8 cellular contexts compared by ENCODE assay signal in genomic region chr11:47847892-47848635, GRCh38. TPM values are rescaled to one million over a fixed set of nuclear protein-coding genes. Genes with fewer than 3 reads are reported as not detected.
DNase-seq lines count a peak whose midpoint lies in the region; ATAC-seq and TF ChIP-seq lines count a peak whose summit lies in the region.

Gene NUP160, minus strand, starts transcription at chr11:47848350. Its CDS starts 32 bp downstream, at chr11:47848318.

- peaks cover 44% of the 10 kb centered on the region for H3K4me1 Mint-ChIP-seq in activated CD4-positive, alpha-beta T cell treated with anti-CD3 and anti-CD28 coated beads for 36 hours
- H3K4me1 Mint-ChIP-seq in chondrocyte (ENCODE audit: low read depth), result peaks cover 23% of the 10 kb centered on the region

- no peaks in the 10 kb centered on the region for H3K36me3 ChIP-seq in kidney epithelial cell (ENCODE audit: control insufficient read depth, insufficient read depth, low read length)

- TF ChIP-seq CTCF in AG04449 (IDR thresholded peaks at IDR 0.05; ENCODE audit: insufficient read depth, low read length, missing control alignments) (no peak), chondrocyte (IDR thresholded peaks at IDR 0.05) (peak; percentile 30), kidney epithelial cell (IDR thresholded peaks at IDR 0.05; ENCODE audit: insufficient read depth, low read length, poor library complexity, severe bottlenecking) (no peak)

- peak within 1 kb of the TSS; percentile 99 for H3K27ac Mint-ChIP-seq in activated CD4-positive, alpha-beta T cell treated with anti-CD3 and anti-CD28 coated beads for 36 hours
- peak within 1 kb of the TSS; percentile 95 for H3K27ac Mint-ChIP-seq in chondrocyte (ENCODE audit: unreplicated experiment)

- H3K9me3 Mint-ChIP-seq in activated CD4-positive, alpha-beta T cell treated with anti-CD3 and anti-CD28 coated beads for 36 hours (ENCODE audit: low read depth), result no peaks in the 10 kb centered on the region
- H3K9me3 Mint-ChIP-seq in chondrocyte (ENCODE audit: low read depth), result no peaks in the 10 kb centered on the region

- no peaks in the 10 kb centered on the region for H3K27me3 Mint-ChIP-seq in activated CD4-positive, alpha-beta T cell treated with anti-CD3 and anti-CD28 coated beads for 36 hours
- H3K27me3 Mint-ChIP-seq in chondrocyte (ENCODE audit: low read depth), result no peaks in the 10 kb centered on the region

- DNase-seq in AG04449 (ENCODE audit: low read depth, low spot score), result no peak
- peak; percentile 54 for DNase-seq in NCI-H345 treated with DMSO at 0.1 percent for 48 hours (lab: John Stamatoyannopoulos, UW; ENCODE audit: unreplicated experiment)
- DNase-seq in activated CD4-positive, alpha-beta T cell treated with anti-CD3 and anti-CD28 coated beads for 36 hours, result peak; percentile 94
- peak; percentile 90 for DNase-seq in chondrocyte (ENCODE audit: low spot score)
- DNase-seq in kidney epithelial cell (ENCODE audit: low read depth), result no peak
- DNase-seq in stimulated activated CD4-positive, alpha-beta T cell treated with anti-CD3 and anti-CD28 coated beads, Interleukin-15, amount 100 ng/mL, for 24 hours, result peak; percentile 95

- intact Hi-C loops in activated CD4-positive, alpha-beta T cell treated with anti-CD3 and anti-CD28 coated beads for 36 hours (cut with DNase I, micrococcal nuclease), result loop anchor here (1.0 to 5.0 kb wide), 16 partner anchors 51 to 1231 kb away; partner anchors contain the start of genes FNBP4 (in 2 of the 2), MTCH2 (in 2 of the 2), ARFGAP2 (in 1 of the 2) and ARHGAP1 (in 1 of the 2)

- no peaks in the 10 kb centered on the region for H3K27me3 ChIP-seq in kidney epithelial cell (ENCODE audit: control insufficient read depth, insufficient read depth, low read length)

- H3K4me3 ChIP-seq in AG04449 (ENCODE audit: low read depth, low read length) (peak within 1 kb of the TSS; percentile 99), kidney epithelial cell (ENCODE audit: low read depth, low read length) (peak within 1 kb of the TSS; percentile 62)

- POLR2A ChIA-PET in AG04449 (lab: Yijun Ruan, JAX), result interaction anchor here (0.5 to 0.6 kb wide), 2 partner anchors 14 to 81 kb away, joined by 3 to 5 read pairs; partner anchors contain the start of gene FNBP4
- POLR2A ChIA-PET in activated CD4-positive, alpha-beta T cell treated with anti-CD3 and anti-CD28 coated beads for 36 hours (lab: Charles Lee), result interaction anchor here (0.5 to 1.3 kb wide), 6 partner anchors 9 to 296 kb away, joined by 3 to 6 read pairs (median 3); partner anchors contain the start of genes AGBL2 and FNBP4

- H3K4me3 Mint-ChIP-seq in activated CD4-positive, alpha-beta T cell treated with anti-CD3 and anti-CD28 coated beads for 36 hours, result peak within 1 kb of the TSS; percentile 90
- H3K4me3 Mint-ChIP-seq in chondrocyte (ENCODE audit: unreplicated experiment), result peak within 1 kb of the TSS; percentile 99

- CTCF ChIA-PET in AG04449 (lab: Yijun Ruan, JAX), result no interaction called here
- CTCF ChIA-PET in activated CD4-positive, alpha-beta T cell treated with anti-CD3 and anti-CD28 coated beads for 36 hours (lab: Charles Lee), result interaction anchor here (0.5 to 1.6 kb wide), 5 partner anchors 50 to 262 kb away, joined by 3 to 7 read pairs (median 3); no protein-coding TSS in a partner anchor

- peak; percentile 88 for ATAC-seq in GM18907 (IDR thresholded peaks at IDR 0.05; ENCODE audit: unreplicated experiment)
- ATAC-seq in HG03108 (IDR thresholded peaks at IDR 0.05; ENCODE audit: unreplicated experiment), result peak; percentile 74
- peak; percentile 88 for ATAC-seq in activated CD4-positive, alpha-beta T cell treated with anti-CD3 and anti-CD28 coated beads for 36 hours

- peaks cover 24% of the 10 kb centered on the region for H3K36me3 Mint-ChIP-seq in activated CD4-positive, alpha-beta T cell treated with anti-CD3 and anti-CD28 coated beads for 36 hours (ENCODE audit: low read depth)
- peaks cover 2% of the 10 kb centered on the region for H3K36me3 Mint-ChIP-seq in chondrocyte (ENCODE audit: low read depth)

RNA-seq across cellular contexts. Expression of gene NUP160, which starts in this region (rescaled TPM):
- 10 to 100 TPM; 67.1 to 84.5 TPM for total RNA-seq in activated CD4-positive, alpha-beta T cell treated with anti-CD3 and anti-CD28 coated beads for 36 hours
- total RNA-seq in chondrocyte (18.5 to 26.3 TPM (median 19.3 TPM) in 3 replicates), kidney epithelial cell (20.4 and 24.5 TPM in 2 replicates)

Comparison
In these comparisons a context has a peak if more than half of its experiments do, and no peak if none do; other contexts are left out.
1. DNase-seq: peak in NCI-H345 treated with DMSO at 0.1 percent for 48 hours (single experiment), activated CD4-positive, alpha-beta T cell treated with anti-CD3 and anti-CD28 coated beads for 36 hours (single experiment), chondrocyte (single experiment) and stimulated activated CD4-positive, alpha-beta T cell treated with anti-CD3 and anti-CD28 coated beads, Interleukin-15, amount 100 ng/mL, for 24 hours (single experiment); none in AG04449 (single experiment) and kidney epithelial cell (single experiment).
2. Peak in every context shown above with its lines, with median percentiles within 50 percentile points of each other: ATAC-seq.